ENCODE assay signal across 20 cellular contexts in the genomic region with DNA sequence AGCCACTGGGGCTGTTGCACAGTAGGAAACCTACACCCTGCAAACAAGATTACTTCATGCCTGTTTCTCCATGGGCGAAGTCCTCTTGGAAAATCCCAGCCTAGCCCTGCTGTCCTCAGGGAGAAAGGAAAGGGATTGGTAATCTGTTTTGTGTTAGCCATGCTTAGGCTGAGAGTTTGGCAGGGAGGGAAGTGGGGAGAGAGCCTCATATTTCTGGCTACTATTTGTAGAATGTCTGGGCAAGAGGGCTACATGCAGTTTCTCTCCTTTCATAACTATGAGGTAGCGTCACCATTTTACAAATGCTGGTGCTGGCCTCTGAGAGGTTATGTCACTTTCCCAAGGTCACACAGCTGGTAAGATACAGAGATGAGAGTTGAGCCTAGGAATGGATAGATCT. TPM values are rescaled to one million over a fixed set of nuclear protein-coding genes. Genes with fewer than 3 reads are reported as not detected.
DNase-seq lines count a peak whose midpoint lies in the region; ATAC-seq and TF ChIP-seq lines count a peak whose summit lies in the region.
"Had no signal": no experiment of that assay in that cellular context is flagged by ENCODE, and none has a peak within 500 bp of the region (broad histone marks: within the 10 kb centered on the region; RNA-seq: fewer than 3 reads in every experiment).

No MANE protein-coding gene starts in this region.

- no peaks in the 10 kb centered on the region for H4K20me1 ChIP-seq in osteoblast (ENCODE audit: insufficient read depth, low read length)

- H3K79me2 ChIP-seq in osteoblast (ENCODE audit: insufficient read depth, low read length): no peaks in the 10 kb centered on the region

- H2AFZ ChIP-seq in osteoblast (ENCODE audit: low read length): no peak overlapping the region

- H3K27me3 Mint-ChIP-seq in HFFc6 (ENCODE audit: insufficient read depth): peaks cover 34% of the 10 kb centered on the region

- no peak overlapping the region for H3K4me3 ChIP-seq in fibroblast of mammary gland (ENCODE audit: control insufficient read depth, low read depth, low read length)
- no peak overlapping the region for H3K4me3 ChIP-seq in osteoblast (ENCODE audit: insufficient read depth, low read length)
- H3K4me3 ChIP-seq: prostate gland had no signal

- H3K4me2 ChIP-seq in osteoblast (ENCODE audit: insufficient read depth, low read length): no peak overlapping the region

- TF ChIP-seq CTCF in HFFc6 (IDR thresholded peaks at IDR 0.05) (no peak), fibroblast of mammary gland (conservative IDR thresholded peaks at IDR 0.05; ENCODE audit: control insufficient read depth, insufficient read depth, low read depth, low read length) (no peak), osteoblast (IDR thresholded peaks at IDR 0.05; ENCODE audit: extremely low read depth, low read depth, low read length) (no peak)

- H3K9me3 ChIP-seq in osteoblast (ENCODE audit: low read depth, low read length): no peaks in the 10 kb centered on the region
- H3K9me3 ChIP-seq: prostate gland had no signal

- ATAC-seq in GM21367 (IDR thresholded peaks at IDR 0.05; ENCODE audit: unreplicated experiment): no peak

- no peaks in the 10 kb centered on the region for H3K36me3 Mint-ChIP-seq in HFFc6 (ENCODE audit: low read depth)
- H3K36me3 Mint-ChIP-seq: activated CD4-positive, alpha-beta memory T cell treated with anti-CD3 and anti-CD28 coated beads for 36 hours had no signal

- peaks cover 23% of the 10 kb centered on the region for H3K27me3 ChIP-seq in osteoblast (ENCODE audit: insufficient read depth, low read length)

- no peak overlapping the region for H3K27ac ChIP-seq in osteoblast (ENCODE audit: low read depth, low read length)
- no peak overlapping the region for H3K27ac ChIP-seq in substantia nigra (ENCODE audit: low read depth, low read length, poor library complexity, severe bottlenecking)
- H3K27ac ChIP-seq: prostate gland had no signal

- no peaks in the 10 kb centered on the region for H3K4me1 ChIP-seq in osteoblast (ENCODE audit: insufficient read depth, low read length)
- H3K4me1 ChIP-seq: prostate gland had no signal

- H3K36me3 ChIP-seq in osteoblast (ENCODE audit: insufficient read depth, low read length): no peaks in the 10 kb centered on the region
- H3K36me3 ChIP-seq: prostate gland had no signal

- DNase-seq in 8988T (peak; percentile 11), HFFc6 (peak; percentile 32), fibroblast of mammary gland (ENCODE audit: low read depth) (peak; percentile 69), osteoblast (ENCODE audit: insufficient read length, low spot score, missing footprints) (peak; percentile 91), substantia nigra (lab: John Stamatoyannopoulos, UW) (no peak), erythroblast (lab: John Stamatoyannopoulos, UW) (no peak), iPS-NIHi11 (ENCODE audit: low spot score) (no peak)
- DNase-seq: activated CD4-positive, alpha-beta memory T cell treated with anti-CD3 and anti-CD28 coated beads for 36 hours; activated CD4-positive, CD25-positive, alpha-beta regulatory T cell; activated gamma-delta T cell treated with Interleukin-2 at 50 U/mL for 16 hours; activated T-cell treated with anti-CD3 and anti-CD28 coated beads for 4 hours; amygdala; central memory CD4-positive, alpha-beta T cell; NCI-H524 treated with DMSO at 0.1 percent for 48 hours; nephron progenitor cell had no signal

- no peak overlapping the region for H3K27ac Mint-ChIP-seq in HFFc6
- H3K27ac Mint-ChIP-seq: activated CD4-positive, alpha-beta memory T cell treated with anti-CD3 and anti-CD28 coated beads for 36 hours; H9; nephron progenitor cell had no signal

- H3K4me3 Mint-ChIP-seq in HFFc6: no peak overlapping the region
- H3K4me3 Mint-ChIP-seq: activated CD4-positive, alpha-beta memory T cell treated with anti-CD3 and anti-CD28 coated beads for 36 hours; H9; nephron progenitor cell had no signal

- no peak for TF ChIP-seq POLR2A in erythroblast (IDR thresholded peaks at IDR 0.05; ENCODE audit: low read length)

- no peaks in the 10 kb centered on the region for H3K9me3 Mint-ChIP-seq in HFFc6
- H3K9me3 Mint-ChIP-seq: activated CD4-positive, alpha-beta memory T cell treated with anti-CD3 and anti-CD28 coated beads for 36 hours had no signal

- H3K4me1 Mint-ChIP-seq in HFFc6 (ENCODE audit: low read depth): peaks cover 16% of the 10 kb centered on the region
- H3K4me1 Mint-ChIP-seq: nephron progenitor cell had no signal

RNA-seq across cellular contexts. Expression of gene MFRP, which starts 0.7 kb away (rescaled TPM):
- total RNA-seq in HFFc6 (2021; fragmentation: NEBNext Ultra II Directional; extraction: Animal tissue kit (Norgen Biotek cat#: 25700)): not detected
- total RNA-seq in osteoblast: not detected in 2 replicates
- total RNA-seq: A673; activated CD4-positive, alpha-beta memory T cell treated with anti-CD3 and anti-CD28 coated beads for 36 hours; epithelial cell of proximal tubule; H9; prostate gland had no signal

RNA-seq across cellular contexts. Expression of gene C1QTNF5, which starts 6.6 kb away (rescaled TPM):
- 10 to 100 TPM in 5 of 6 experiments, 1 to 10 TPM in 1; 8.2 to 16.1 (median 15.1) TPM for total RNA-seq in HFFc6 (2021; fragmentation: NEBNext Ultra II Directional; extraction: Animal tissue kit (Norgen Biotek cat#: 25700))
- total RNA-seq in osteoblast: 35.9 and 41.3 TPM in 2 replicates
- total RNA-seq: A673; activated CD4-positive, alpha-beta memory T cell treated with anti-CD3 and anti-CD28 coated beads for 36 hours had no signal

RNA-seq across cellular contexts. Expression of gene RNF26, which starts 12.9 kb away (rescaled TPM):
- total RNA-seq in HFFc6 (2021; fragmentation: NEBNext Ultra II Directional; extraction: Animal tissue kit (Norgen Biotek cat#: 25700)): 10 to 100 TPM; 48.6 to 63.5 (median 52.7) TPM
- total RNA-seq in osteoblast: 4.0 and 5.0 TPM in 2 replicates

RNA-seq across cellular contexts. Expression of gene MCAM, which starts 30.3 kb away (rescaled TPM):
- 1 to 10 TPM; 1.8 to 7.7 (median 6.9) TPM for total RNA-seq in HFFc6 (2021; fragmentation: NEBNext Ultra II Directional; extraction: Animal tissue kit (Norgen Biotek cat#: 25700))
- 11.2 and 14.1 TPM in 2 replicates for total RNA-seq in osteoblast

RNA-seq across cellular contexts. Expression of gene USP2, which starts 34.2 kb away (rescaled TPM):
- under 1 TPM; 0.32 to 0.71 (median 0.49) TPM for total RNA-seq in HFFc6 (2021; fragmentation: NEBNext Ultra II Directional; extraction: Animal tissue kit (Norgen Biotek cat#: 25700))
- 0.29 and 0.36 TPM in 2 replicates for total RNA-seq in osteoblast

Comparison
In these comparisons a context has a peak if more than half of its experiments do, and no peak if none do; other contexts are left out.
1. DNase-seq: peak in 8988T (single experiment), HFFc6 (single experiment), fibroblast of mammary gland (single experiment) and osteoblast (single experiment); none in substantia nigra (0 of 49), erythroblast (0 of 2) and iPS-NIHi11 (single experiment).